ENCODE assay signal across 10 cellular contexts in the genomic region with DNA sequence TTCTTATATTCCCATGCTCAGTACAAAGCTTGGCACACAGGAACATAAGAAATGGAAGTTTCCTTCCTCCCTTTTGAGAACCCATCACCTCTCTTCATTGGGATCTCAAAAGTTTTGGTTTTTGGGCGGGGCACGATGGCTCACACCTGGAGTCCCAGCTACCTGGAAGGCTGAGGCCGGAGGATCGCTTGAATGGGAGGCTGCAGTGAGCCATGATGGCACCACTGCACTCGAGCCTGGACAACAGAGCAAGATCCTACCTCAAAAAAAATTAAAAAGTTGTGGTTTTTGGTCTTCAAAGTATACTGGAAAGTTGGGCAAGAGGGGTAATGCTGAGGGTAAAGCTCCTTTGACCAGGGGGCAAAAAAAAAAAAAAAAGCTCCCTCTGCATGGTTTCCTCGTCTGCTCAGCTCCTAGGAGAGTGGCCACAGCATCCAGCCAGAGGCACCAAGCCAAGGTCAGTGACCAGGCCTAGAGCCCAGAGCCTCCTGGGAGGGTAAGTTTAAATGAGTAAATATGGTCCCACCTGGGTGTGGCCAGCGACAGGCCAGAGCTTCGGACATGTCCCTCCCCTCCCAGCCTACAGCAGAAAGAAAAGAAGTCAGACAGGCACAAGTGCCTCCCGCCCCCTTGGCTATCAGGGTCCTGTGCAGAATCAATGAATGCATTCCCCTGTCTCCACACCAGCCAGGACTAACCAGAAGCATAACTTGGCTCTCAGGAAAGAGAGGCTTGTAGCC. TPM values are rescaled to one million over a fixed set of nuclear protein-coding genes. Genes with fewer than 3 reads are reported as not detected.
A peak's percentile ranks its signal among the peaks of the same experiment; 100 is the strongest.
DNase-seq lines count a peak whose midpoint lies in the region; ATAC-seq and TF ChIP-seq lines count a peak whose summit lies in the region.
"Had no signal": no experiment of that assay in that cellular context is flagged by ENCODE, and none has a peak within 500 bp of the region (broad histone marks: within the 10 kb centered on the region; RNA-seq: fewer than 3 reads in every experiment).

No MANE protein-coding gene starts in this region.

- H3K27me3 Mint-ChIP-seq in CD8-positive, alpha-beta T cell (ENCODE audit: low read depth) = no peaks in the 10 kb centered on the region

- intact Hi-C loops in CD8-positive, alpha-beta T cell (cut with DNase I, micrococcal nuclease) = loop anchor here in 1 of 2 experiments (5.0 kb wide), 2 partner anchors 37 to 642 kb away; partner anchors contain the start of gene ETV3

- H2AFZ ChIP-seq in parathyroid adenoma = no peak overlapping the region

- 0 to 47% methylated on average over 1 to 7 of the region's 9 CpGs for WGBS in gastroesophageal sphincter (ENCODE audit: low coverage in 1 of 2), 2 donors

- no peak for ATAC-seq in CD8-positive, alpha-beta T cell
- ATAC-seq in RWPE2 (ENCODE audit: low read depth) = no peak
- ATAC-seq in gastroesophageal sphincter = peak; percentile 15
- no peak for ATAC-seq in GM19452 (IDR thresholded peaks at IDR 0.05; ENCODE audit: unreplicated experiment)
- ATAC-seq in HG02642 (IDR thresholded peaks at IDR 0.05; ENCODE audit: poor library complexity, unreplicated experiment) = no peak

- H3K36me3 Mint-ChIP-seq in CD8-positive, alpha-beta T cell = peaks cover 42% of the 10 kb centered on the region

- peaks cover 84% of the 10 kb centered on the region for H3K4me1 Mint-ChIP-seq in CD8-positive, alpha-beta T cell (ENCODE audit: low read depth)

- no peaks in the 10 kb centered on the region for H3K9me3 Mint-ChIP-seq in CD8-positive, alpha-beta T cell

- H3K27me3 ChIP-seq in CD8-positive, alpha-beta T cell (ENCODE audit: insufficient read depth, low read length) = no peaks in the 10 kb centered on the region
- H3K27me3 ChIP-seq in RWPE2 (ENCODE audit: insufficient read depth, poor library complexity, severe bottlenecking) = no peaks in the 10 kb centered on the region
- no peaks in the 10 kb centered on the region for H3K27me3 ChIP-seq in gastroesophageal sphincter
- no peaks in the 10 kb centered on the region for H3K27me3 ChIP-seq in parathyroid adenoma (ENCODE audit: control insufficient read depth, insufficient read depth, low read length)

- POLR2A ChIA-PET in CD8-positive, alpha-beta T cell (lab: Charles Lee) = interaction anchor here (0.9 to 2.1 kb wide), 4 partner anchors 9 to 13 kb away, joined by 3 to 6 read pairs (median 4); no protein-coding TSS in a partner anchor

- H3K9me3 ChIP-seq in CD8-positive, alpha-beta T cell (ENCODE audit: low read length) = no peaks in the 10 kb centered on the region
- H3K9me3 ChIP-seq in RWPE2 (ENCODE audit: severe bottlenecking) (no peaks in the 10 kb centered on the region), gastroesophageal sphincter (no peaks in the 10 kb centered on the region), parathyroid adenoma (ENCODE audit: control insufficient read depth, low read length) (no peaks in the 10 kb centered on the region)

- no peak for TF ChIP-seq CTCF in CD8-positive, alpha-beta T cell (IDR thresholded peaks at IDR 0.05)
- TF ChIP-seq CTCF in RWPE2 (IDR thresholded peaks at IDR 0.05; ENCODE audit: poor library complexity, severe bottlenecking) (no peak), gastroesophageal sphincter (IDR thresholded peaks at IDR 0.05) (no peak), parathyroid adenoma (IDR thresholded peaks at IDR 0.05) (no peak)

- peak overlapping the region; percentile 5 for H3K4me2 ChIP-seq in parathyroid adenoma (ENCODE audit: low read length)

- peak overlapping the region; percentile 67 for H3K4me3 Mint-ChIP-seq in CD8-positive, alpha-beta T cell

- no peak for TF ChIP-seq POLR2A in gastroesophageal sphincter (IDR thresholded peaks at IDR 0.05)

- H3K4me1 ChIP-seq in CD8-positive, alpha-beta T cell (ENCODE audit: insufficient read depth, low read length) = peaks cover 88% of the 10 kb centered on the region
- H3K4me1 ChIP-seq in RWPE2 (ENCODE audit: insufficient read depth, poor library complexity, severe bottlenecking) (peaks cover 29% of the 10 kb centered on the region), gastroesophageal sphincter (peaks cover 21 to 88% (median 79%) of the 10 kb centered on the region in 3 donors), parathyroid adenoma (peaks cover 58% of the 10 kb centered on the region)

- no peak overlapping the region for H3K4me3 ChIP-seq in CD8-positive, alpha-beta T cell (ENCODE audit: low read depth, low read length)
- no peak overlapping the region for H3K4me3 ChIP-seq in RWPE2 (ENCODE audit: severe bottlenecking)
- peak overlapping the region in 1 of 2 donors; percentile 98 for H3K4me3 ChIP-seq in gastroesophageal sphincter
- H3K4me3 ChIP-seq in parathyroid adenoma (ENCODE audit: low read depth, low read length) = no peak overlapping the region

- no peak for DNase-seq in CD8-positive, alpha-beta T cell
- DNase-seq in RWPE2 (ENCODE audit: low spot score) (no peak), epidermal melanocyte (ENCODE audit: insufficient read length, low spot score) (no peak), mesenteric fat pad (ENCODE audit: low spot score) (no peak)
- DNase-seq: dermis blood vessel endothelial cell, T-helper 2 cell had no signal

- H3K36me3 ChIP-seq in CD8-positive, alpha-beta T cell (ENCODE audit: insufficient read depth, low read length) = no peaks in the 10 kb centered on the region
- H3K36me3 ChIP-seq in RWPE2 (ENCODE audit: low read depth) (peaks cover 7% of the 10 kb centered on the region; the same call in 1 of the 2 replicates), gastroesophageal sphincter (peaks cover 0 to 4% of the 10 kb centered on the region in 2 donors), parathyroid adenoma (ENCODE audit: control insufficient read depth, insufficient read depth, low read length) (no peaks in the 10 kb centered on the region)

- CTCF ChIA-PET in CD8-positive, alpha-beta T cell (lab: Charles Lee) = interaction anchor here (1.1 to 6.8 kb wide), 4 partner anchors 13 to 113 kb away, joined by 3 to 66 read pairs (median 8); no protein-coding TSS in a partner anchor

- H3K9ac ChIP-seq in parathyroid adenoma = no peak overlapping the region

- peaks cover 84% of the 10 kb centered on the region for H3K79me2 ChIP-seq in parathyroid adenoma

- H3K27ac ChIP-seq in CD8-positive, alpha-beta T cell (ENCODE audit: low read depth, low read length) = no peak overlapping the region
- H3K27ac ChIP-seq in RWPE2 (ENCODE audit: poor library complexity, severe bottlenecking) (peak overlapping the region; percentile 96), gastroesophageal sphincter (peak overlapping the region in 3 of 4 donors; percentile 96 to 100 (median 99)), parathyroid adenoma (peak overlapping the region; percentile 89)

- no peak for TF ChIP-seq EP300 in gastroesophageal sphincter (IDR thresholded peaks at IDR 0.05)

- peak overlapping the region; percentile 85 for H3K27ac Mint-ChIP-seq in CD8-positive, alpha-beta T cell

RNA-seq across cellular contexts. Expression of gene MEF2D, which starts 5.0 kb away (rescaled TPM):
- 100 to 1,000 TPM; 227 to 230 TPM for total RNA-seq in CD8-positive, alpha-beta T cell
- total RNA-seq in gastroesophageal sphincter = 10 to 100 TPM; 49.0 to 94.3 (median 67.1) TPM
- 38.7 TPM for total RNA-seq in mesenteric fat pad
